In genomic region chr16:84178146-84178765, GRCh38 we compare ENCODE assay signal across 12 cellular contexts. TPM values are rescaled to one million over a fixed set of nuclear protein-coding genes. Genes with fewer than 3 reads are reported as not detected.
DNase-seq lines count a peak whose midpoint lies in the region; ATAC-seq and TF ChIP-seq lines count a peak whose summit lies in the region.
"Had no signal": no experiment of that assay in that cellular context is flagged by ENCODE, and none has a peak within 500 bp of the region (broad histone marks: within the 10 kb centered on the region; RNA-seq: fewer than 3 reads in every experiment).

No MANE protein-coding gene starts in this region.

- H3K27me3 ChIP-seq in muscle layer of duodenum (ENCODE audit: low read depth, low read length) (no peaks in the 10 kb centered on the region), upper lobe of left lung (no peaks in the 10 kb centered on the region)

- no peak for TF ChIP-seq CTCF in upper lobe of left lung (IDR thresholded peaks at IDR 0.05)

- no peak overlapping the region for H3K4me3 Mint-ChIP-seq in activated naive CD4-positive, alpha-beta T cell treated with anti-CD3 and anti-CD28 coated beads for 36 hours

- H3K4me1 ChIP-seq in muscle layer of duodenum (ENCODE audit: control insufficient read depth in 1 of 2, insufficient read depth in 2 of 2, low read length in 2 of 2) (peaks cover 13 to 28% of the 10 kb centered on the region in 2 donors), upper lobe of left lung (peaks cover 29 to 59% (median 35%) of the 10 kb centered on the region in 4 donors)

- peaks cover 8% of the 10 kb centered on the region for H3K36me3 Mint-ChIP-seq in activated naive CD4-positive, alpha-beta T cell treated with anti-CD3 and anti-CD28 coated beads for 36 hours (ENCODE audit: low read depth)

- peak overlapping the region; percentile 81 for H3K27ac Mint-ChIP-seq in activated naive CD4-positive, alpha-beta T cell treated with anti-CD3 and anti-CD28 coated beads for 36 hours

- no peak for TF ChIP-seq EP300 in upper lobe of left lung (IDR thresholded peaks at IDR 0.05)

- H3K9me3 Mint-ChIP-seq in activated naive CD4-positive, alpha-beta T cell treated with anti-CD3 and anti-CD28 coated beads for 36 hours, result no peaks in the 10 kb centered on the region

- H3K4me3 ChIP-seq in muscle layer of duodenum (ENCODE audit: low read depth in 1 of 2, low read length in 2 of 2) (no peak overlapping the region), upper lobe of left lung (no peak overlapping the region)
- H3K4me3 ChIP-seq: psoas muscle had no signal

- peaks cover 24 to 47% of the 10 kb centered on the region in 2 donors for H3K36me3 ChIP-seq in muscle layer of duodenum (ENCODE audit: control insufficient read depth in 1 of 2, insufficient read depth in 2 of 2, low read length in 2 of 2)
- peaks cover 29 to 55% (median 50%) of the 10 kb centered on the region in 4 donors for H3K36me3 ChIP-seq in upper lobe of left lung

- ATAC-seq in upper lobe of left lung (ENCODE audit: low FRiP score in 2 of 2) (no peak), GM21447 (IDR thresholded peaks at IDR 0.05; ENCODE audit: unreplicated experiment) (no peak), HG02571 (IDR thresholded peaks at IDR 0.05; ENCODE audit: unreplicated experiment) (no peak)

- no peak for DNase-seq in activated naive CD4-positive, alpha-beta T cell treated with anti-CD3 and anti-CD28 coated beads for 36 hours
- DNase-seq in activated naive CD4-positive, alpha-beta T cell treated with Interleukin-2 at 50 U/mL for 16 hours, result no peak
- DNase-seq in cerebellum (ENCODE audit: low spot score) (peak; percentile 38), upper lobe of left lung (no peak), MV-4-11 (lab: John Stamatoyannopoulos, UW) (no peak)
- DNase-seq: effector memory CD4-positive, alpha-beta T cell; NCI-H2227 treated with DMSO at 0.1 percent for 48 hours; psoas muscle had no signal

- H3K27me3 Mint-ChIP-seq in activated naive CD4-positive, alpha-beta T cell treated with anti-CD3 and anti-CD28 coated beads for 36 hours (ENCODE audit: low read depth), result no peaks in the 10 kb centered on the region

- H3K27ac ChIP-seq in muscle layer of duodenum (ENCODE audit: low read length) (peak overlapping the region; percentile 25), upper lobe of left lung (peak overlapping the region; percentile 76 to 89 (median 88))
- H3K27ac ChIP-seq: psoas muscle had no signal

- H3K9me3 ChIP-seq in muscle layer of duodenum (ENCODE audit: control insufficient read depth in 1 of 2, low read length in 2 of 2) (no peaks in the 10 kb centered on the region), upper lobe of left lung (no peaks in the 10 kb centered on the region)
- H3K9me3 ChIP-seq: psoas muscle had no signal

- WGBS in upper lobe of left lung, 2 donors, result 90% methylated on average over 4 to 15 of the region's 15 CpGs

- CTCF ChIA-PET in activated naive CD4-positive, alpha-beta T cell treated with anti-CD3 and anti-CD28 coated beads for 36 hours (lab: Charles Lee), result interaction anchor here (0.7 to 7.1 kb wide), 4 partner anchors 9 to 101 kb away, joined by 3 to 138 read pairs (median 6); partner anchors contain the start of gene TAF1C

- no peak for TF ChIP-seq POLR2A in upper lobe of left lung (IDR thresholded peaks at IDR 0.05)

- intact Hi-C loops in activated naive CD4-positive, alpha-beta T cell treated with anti-CD3 and anti-CD28 coated beads for 36 hours (cut with micrococcal nuclease), result no loop called here

- H3K4me1 Mint-ChIP-seq in activated naive CD4-positive, alpha-beta T cell treated with anti-CD3 and anti-CD28 coated beads for 36 hours (ENCODE audit: low read depth), result peaks cover 17% of the 10 kb centered on the region

RNA-seq across cellular contexts. Expression of gene TAF1C, which starts 8.6 kb away (rescaled TPM):
- 10 to 100 TPM; 59.3 to 66.2 TPM for total RNA-seq in activated naive CD4-positive, alpha-beta T cell treated with anti-CD3 and anti-CD28 coated beads for 36 hours
- total RNA-seq in cerebellum (24.9 TPM), upper lobe of left lung (100 to 1,000 TPM in 2 of 6 donors, 10 to 100 TPM in 4; 23.2 to 227 (median 65.0) TPM)

RNA-seq across cellular contexts. Expression of gene ADAD2, which starts 12.7 kb away (rescaled TPM):
- under 1 TPM; 0.30 to 0.45 TPM for total RNA-seq in activated naive CD4-positive, alpha-beta T cell treated with anti-CD3 and anti-CD28 coated beads for 36 hours
- total RNA-seq in cerebellum (not detected), upper lobe of left lung (1 to 10 TPM in 1 of 6 donors, not detected in 5; 1.1 TPM)
- total RNA-seq: psoas muscle; T-helper 1 cell treated with Interleukin-12 subunit alpha and Interleukin-12 subunit beta and Interleukin-4 antibody, amounts not matched to agents 30 ng/mL and 1 ng/mL, for 36 hours had no signal

RNA-seq across cellular contexts. Expression of gene DNAAF1, which starts 33.1 kb away (rescaled TPM):
- total RNA-seq in activated naive CD4-positive, alpha-beta T cell treated with anti-CD3 and anti-CD28 coated beads for 36 hours, result not detected
- 0.73 TPM for total RNA-seq in cerebellum
- total RNA-seq in upper lobe of left lung, result 10 to 100 TPM in 5 of 6 donors, under 1 TPM in 1; 0.97 to 58.7 (median 28.5) TPM
- total RNA-seq: psoas muscle; T-helper 1 cell treated with Interleukin-12 subunit alpha and Interleukin-12 subunit beta and Interleukin-4 antibody, amounts not matched to agents 30 ng/mL and 1 ng/mL, for 36 hours had no signal

RNA-seq across cellular contexts. Expression of gene HSDL1, which starts 33.3 kb away (rescaled TPM):
- 1 to 10 TPM; 5.8 to 7.5 TPM for total RNA-seq in activated naive CD4-positive, alpha-beta T cell treated with anti-CD3 and anti-CD28 coated beads for 36 hours
- 101 TPM for total RNA-seq in cerebellum
- total RNA-seq in upper lobe of left lung, result 10 to 100 TPM in 5 of 6 donors, 1 to 10 TPM in 1; 7.2 to 25.7 (median 19.0) TPM
